In the genomic region with DNA sequence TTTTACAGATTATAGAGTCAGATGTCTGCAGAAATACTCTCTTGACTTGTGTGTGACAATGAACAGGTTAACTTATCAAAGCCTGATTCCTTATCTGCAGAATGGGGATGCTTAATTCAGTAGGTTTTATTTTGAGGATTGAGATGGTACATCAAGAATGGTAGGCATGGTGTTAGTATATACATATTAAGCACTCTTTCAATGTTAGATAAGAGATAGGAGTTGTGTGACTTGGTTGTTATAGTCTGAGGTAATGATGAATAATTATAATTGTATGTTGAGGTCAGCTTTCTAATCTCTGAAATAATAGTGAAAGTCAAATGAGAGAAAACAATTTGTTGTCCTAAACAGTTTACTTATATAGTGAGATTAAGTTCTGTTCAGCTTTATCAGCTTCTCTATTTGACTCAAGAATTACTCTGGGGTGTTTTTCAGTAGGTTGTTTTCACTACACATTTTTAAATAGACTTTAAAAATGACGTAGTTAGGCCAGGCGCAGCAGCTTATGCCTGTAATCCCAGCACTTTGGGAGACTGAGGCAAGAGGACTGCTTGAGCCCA, we compare ENCODE assay signal across 19 cellular contexts.
"Had no signal": no experiment of that assay in that cellular context is flagged by ENCODE, and none has a peak within 500 bp of the region (broad histone marks: within the 10 kb centered on the region; RNA-seq: fewer than 3 reads in every experiment).

No MANE protein-coding gene starts in this region.

- H3K4me3 ChIP-seq: adrenal gland, breast epithelium, left lung, upper lobe of right lung had no signal

- H3K27ac ChIP-seq: adrenal gland, breast epithelium, left lung, upper lobe of right lung had no signal

- H3K36me3 Mint-ChIP-seq: activated naive CD4-positive, alpha-beta T cell treated with anti-CD3 and anti-CD28 coated beads, Interleukin-2, amount 50 U/mL, for 72 hours had no signal

- H3K9me3 Mint-ChIP-seq: activated naive CD4-positive, alpha-beta T cell treated with anti-CD3 and anti-CD28 coated beads, Interleukin-2, amount 50 U/mL, for 72 hours had no signal

- H3K27ac Mint-ChIP-seq: activated naive CD4-positive, alpha-beta T cell treated with anti-CD3 and anti-CD28 coated beads, Interleukin-2, amount 50 U/mL, for 72 hours had no signal

- DNase-seq: activated CD4-positive, alpha-beta T cell treated with anti-CD3 and anti-CD28 coated beads, Interleukin-2, amount 50 U/mL, for 1 hour; activated CD8-positive, alpha-beta memory T cell treated with anti-CD3 and anti-CD28 coated beads, Interleukin-2, amount 50 U/mL, for 4 hours; activated gamma-delta T cell treated with Interleukin-2 at 50 U/mL for 16 hours; activated T-cell treated with anti-CD3 and anti-CD28 coated beads, Interleukin-2, amount 50 U/mL, for 48 hours; adrenal gland; cortex of kidney; erythroblast; left lung; midbrain; occipital lobe; retina; stimulated activated CD4-positive, alpha-beta T cell treated with anti-CD3 and anti-CD28 coated beads, Interleukin-12 subunit alpha, Interleukin-12 subunit beta, amount 100 ng/mL, for 4 hours; T1000; upper lobe of right lung had no signal

- H3K4me1 ChIP-seq: breast epithelium, left lung had no signal

- H3K27me3 ChIP-seq: adrenal gland, breast epithelium, left lung, upper lobe of right lung had no signal

- H3K9me3 ChIP-seq: adrenal gland, breast epithelium, left lung, upper lobe of right lung had no signal

- H3K36me3 ChIP-seq: adrenal gland, breast epithelium, left lung, upper lobe of right lung had no signal

- FAIRE-seq: astrocyte, endometrium, frontal cortex had no signal

- ATAC-seq: activated naive CD4-positive, alpha-beta T cell treated with anti-CD3 and anti-CD28 coated beads, Interleukin-2, amount 50 U/mL, for 72 hours; left lung; upper lobe of right lung had no signal
